In genomic region chrX:48956728-48957414, GRCh38 we compare ENCODE assay signal across 6 cellular contexts. TPM values are rescaled to one million over a fixed set of nuclear protein-coding genes. Genes with fewer than 3 reads are reported as not detected.
DNase-seq lines count a peak whose midpoint lies in the region; ATAC-seq and TF ChIP-seq lines count a peak whose summit lies in the region.

No MANE protein-coding gene starts in this region.

- H3K27me3 ChIP-seq in transverse colon: no peaks in the 10 kb centered on the region

- TF ChIP-seq EP300 in transverse colon (IDR thresholded peaks at IDR 0.05; ENCODE audit: low read depth): no peak

- H3K9me3 ChIP-seq in transverse colon: no peaks in the 10 kb centered on the region

- H3K4me3 ChIP-seq in transverse colon: peak overlapping the region; percentile 52 to 73 (median 62)

- peak overlapping the region; percentile 90 to 95 (median 94) for H3K27ac ChIP-seq in transverse colon

- in situ Hi-C loops in transverse colon (cut with MboI; ENCODE audit: low pct_ligation_motif_present in 1 of 4, low pct_unique_long_range_greater_than_20kb in 1 of 4, low sequenced_read_pairs in 3 of 4): no loop called here

- ATAC-seq in HG03025 (IDR thresholded peaks at IDR 0.05; ENCODE audit: low FRiP score, unreplicated experiment) (peak; percentile 1), HG03159 (IDR thresholded peaks at IDR 0.05; ENCODE audit: unreplicated experiment) (no peak), HG03175 (IDR thresholded peaks at IDR 0.05; ENCODE audit: unreplicated experiment) (no peak)

- WGBS in transverse colon (ENCODE audit: low coverage in 1 of 2), 2 donors: 59% methylated on average over 32 of the region's 61 CpGs; no CpG with 5 or more reads in 1 of the 2 donors

- H3K4me1 ChIP-seq in transverse colon: peaks cover 0 to 47% (median 15%) of the 10 kb centered on the region in 4 donors

- no peak for TF ChIP-seq POLR2A in transverse colon (IDR thresholded peaks at IDR 0.05)

- TF ChIP-seq CTCF in transverse colon (IDR thresholded peaks at IDR 0.05): no peak

- peak; percentile 56 to 65 for DNase-seq in activated T-cell treated with anti-CD3 and anti-CD28 coated beads, Interleukin-2, amount 50 U/mL, for 48 hours
- DNase-seq in iris pigment epithelial cell (ENCODE audit: low read depth): peak; percentile 25
- peak; percentile 47 for DNase-seq in transverse colon

- no peaks in the 10 kb centered on the region for H3K36me3 ChIP-seq in transverse colon

- intact Hi-C loops in transverse colon (cut with DNase I; ENCODE audit: low total_unique reads): no loop called here

RNA-seq across cellular contexts. Expression of gene OTUD5, which starts 0.5 kb away (rescaled TPM):
- total RNA-seq in transverse colon: 10 to 100 TPM; 39.4 to 96.9 (median 40.6) TPM

RNA-seq across cellular contexts. Expression of gene KCND1, which starts 14.8 kb away (rescaled TPM):
- total RNA-seq in transverse colon: under 1 TPM in 2 of 4 donors, not detected in 2; 0.95 to 0.96 TPM

RNA-seq across cellular contexts. Expression of gene PIM2, which starts 38.0 kb away (rescaled TPM):
- 10 to 100 TPM in 3 of 4 donors, not detected in 1; 11.2 to 50.7 (median 20.6) TPM for total RNA-seq in transverse colon

RNA-seq across cellular contexts. Expression of gene GRIPAP1, which starts 45.2 kb away (rescaled TPM):
- 100 to 1,000 TPM in 1 of 4 donors, 10 to 100 TPM in 3; 34.8 to 102 (median 52.9) TPM for total RNA-seq in transverse colon

RNA-seq across cellular contexts. Expression of gene SLC35A2, which starts 45.4 kb away (rescaled TPM):
- 10 to 100 TPM; 29.5 to 48.3 (median 33.8) TPM for total RNA-seq in transverse colon
